Comparison of ENCODE assay signal across 19 cellular contexts in the genomic region with DNA sequence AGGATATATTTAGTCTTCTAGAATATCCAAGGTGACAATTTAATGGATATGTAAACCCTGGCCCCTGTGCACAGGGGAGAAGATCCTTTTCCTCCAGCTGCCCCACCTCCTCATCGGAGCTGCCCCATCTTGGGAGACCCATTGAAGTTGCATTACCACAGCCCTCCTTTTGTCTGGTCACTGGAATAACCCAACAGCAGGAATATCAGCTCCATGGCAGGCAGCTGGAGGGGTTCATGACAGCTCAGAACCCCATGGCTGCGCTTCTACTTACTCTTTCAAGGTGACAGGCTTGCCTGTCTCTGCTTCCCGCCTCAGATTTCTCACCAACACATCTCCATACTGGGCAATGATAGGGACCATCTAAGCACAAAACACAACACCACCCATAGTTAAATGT. TPM values are rescaled to one million over a fixed set of nuclear protein-coding genes. Genes with fewer than 3 reads are reported as not detected.
"Had no signal": no experiment of that assay in that cellular context is flagged by ENCODE, and none has a peak within 500 bp of the region (broad histone marks: within the 10 kb centered on the region; RNA-seq: fewer than 3 reads in every experiment).

No MANE protein-coding gene starts in this region.

RNA-seq across cellular contexts. Expression of gene CYP3A4, which starts 14.5 kb away (rescaled TPM):
- total RNA-seq: activated naive CD4-positive, alpha-beta T cell treated with anti-CD3 and anti-CD28 coated beads for 36 hours; activated naive CD8-positive, alpha-beta T cell treated with anti-CD3 and anti-CD28 coated beads for 36 hours; activated naive CD8-positive, alpha-beta T cell treated with anti-CD3 and anti-CD28 coated beads, Interleukin-2, amount 10 ng/mL, durations not matched to agents 7 days and 5 days; activated T-cell treated with anti-CD3 and anti-CD28 coated beads, Interleukin-2, amount 50 U/mL, for 72 hours; activated T-helper 1 cell treated with anti-CD3 and anti-CD28 coated beads, Interleukin-12 subunit alpha, Interleukin-12 subunit beta, Interleukin-2, Interleukin-4 antibody, amounts not matched to agents 30 ng/mL and 10 ng/mL and 1 ng/mL, durations not matched to agents 14 hours and 24 hours and 36 hours; activated T-helper 17 cell treated with anti-CD3 and anti-CD28 coated beads, Interleukin-2, amount 50 U/mL, for 72 hours; activated T-helper 2 cell treated with anti-CD3 and anti-CD28 coated beads, Interferon-gamma antibody, Interleukin-2, Interleukin-4, amounts not matched to agents 10 μg/mL and 5 μg/mL and 100 μg/mL, durations not matched to agents 14 hours and 24 hours and 36 hours; aorta; ascending aorta; astrocyte; bronchial epithelial cell; cardiac muscle cell; cardiac septum; cerebellum; chondrocyte had no signal

RNA-seq across cellular contexts. Expression of gene CYP3A7, which starts 34.5 kb away (rescaled TPM):
- total RNA-seq: activated naive CD4-positive, alpha-beta T cell treated with anti-CD3 and anti-CD28 coated beads for 36 hours; activated naive CD4-positive, alpha-beta T cell treated with anti-CD3 and anti-CD28 coated beads, Interleukin-2, amount 50 U/mL, for 72 hours; activated naive CD8-positive, alpha-beta T cell treated with anti-CD3 and anti-CD28 coated beads for 36 hours; activated naive CD8-positive, alpha-beta T cell treated with anti-CD3 and anti-CD28 coated beads, Interleukin-2, amount 10 ng/mL, durations not matched to agents 7 days and 5 days; activated T-cell treated with anti-CD3 and anti-CD28 coated beads, Interleukin-2, amount 50 U/mL, for 4 hours; activated T-cell treated with anti-CD3 and anti-CD28 coated beads, Interleukin-2, amount 50 U/mL, for 72 hours; activated T-helper 1 cell treated with anti-CD3 and anti-CD28 coated beads, Interleukin-12 subunit alpha, Interleukin-12 subunit beta, Interleukin-2, Interleukin-4 antibody, amounts not matched to agents 30 ng/mL and 10 ng/mL and 1 ng/mL, durations not matched to agents 14 hours and 24 hours and 36 hours; activated T-helper 17 cell treated with anti-CD3 and anti-CD28 coated beads, Interleukin-2, amount 50 U/mL, for 72 hours; activated T-helper 2 cell treated with anti-CD3 and anti-CD28 coated beads, Interferon-gamma antibody, Interleukin-2, Interleukin-4, amounts not matched to agents 10 μg/mL and 5 μg/mL and 100 μg/mL, durations not matched to agents 14 hours and 24 hours and 36 hours; aorta; ascending aorta; astrocyte; bronchial epithelial cell; cardiac muscle cell; cardiac septum; chondrocyte had no signal

RNA-seq across cellular contexts. Expression of gene CYP3A43, which starts 58.3 kb away (rescaled TPM):
- total RNA-seq: activated naive CD4-positive, alpha-beta T cell treated with anti-CD3 and anti-CD28 coated beads for 36 hours; activated naive CD4-positive, alpha-beta T cell treated with anti-CD3 and anti-CD28 coated beads, Interleukin-2, amount 50 U/mL, for 72 hours; activated naive CD8-positive, alpha-beta T cell treated with anti-CD3 and anti-CD28 coated beads for 36 hours; activated naive CD8-positive, alpha-beta T cell treated with anti-CD3 and anti-CD28 coated beads, Interleukin-2, amount 10 ng/mL, durations not matched to agents 7 days and 5 days; activated T-cell treated with anti-CD3 and anti-CD28 coated beads, Interleukin-2, amount 50 U/mL, for 4 hours; activated T-helper 1 cell treated with anti-CD3 and anti-CD28 coated beads, Interleukin-12 subunit alpha, Interleukin-12 subunit beta, Interleukin-2, Interleukin-4 antibody, amounts not matched to agents 30 ng/mL and 10 ng/mL and 1 ng/mL, durations not matched to agents 14 hours and 24 hours and 36 hours; activated T-helper 2 cell treated with anti-CD3 and anti-CD28 coated beads, Interferon-gamma antibody, Interleukin-2, Interleukin-4, amounts not matched to agents 10 μg/mL and 5 μg/mL and 100 μg/mL, durations not matched to agents 14 hours and 24 hours and 36 hours; adrenal gland; ascending aorta; astrocyte; breast epithelium; bronchial epithelial cell; cardiac muscle cell; cardiac septum; cerebellum; chondrocyte had no signal
